ENCODE assay signal across 12 cellular contexts in the genomic region with DNA sequence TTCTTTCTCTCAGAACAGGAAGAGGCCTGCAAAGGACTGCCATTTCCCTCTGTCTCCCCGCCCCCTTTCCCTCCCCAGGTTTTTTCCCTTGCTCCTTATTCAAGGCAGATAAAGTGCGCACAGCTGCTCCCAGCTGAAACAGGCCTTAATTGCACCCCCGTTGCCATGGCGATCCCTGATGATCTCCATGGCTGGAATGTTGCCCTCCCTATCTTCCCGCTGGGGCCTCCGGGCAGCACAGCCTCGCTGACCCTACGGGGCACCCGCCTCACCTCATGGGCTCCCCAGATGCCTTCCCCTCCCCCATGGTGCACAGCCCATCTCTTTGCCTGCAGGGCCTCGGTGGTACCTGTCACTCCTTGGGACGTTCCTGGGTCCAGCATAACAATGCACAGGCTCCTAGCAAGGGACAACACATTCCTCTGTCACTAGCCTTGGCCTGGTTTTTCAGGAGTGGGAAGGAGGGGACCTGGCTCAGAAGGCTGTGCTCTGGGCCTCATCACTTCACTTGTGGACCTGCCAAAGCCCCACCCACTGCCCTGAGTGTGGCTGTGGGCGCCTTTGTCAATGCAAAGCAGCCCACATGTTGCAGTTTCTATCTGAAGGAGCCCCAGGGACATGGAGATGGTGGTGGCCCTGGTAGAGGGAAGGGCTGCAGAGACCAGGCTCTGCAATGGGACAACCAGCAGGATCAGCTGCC.
A peak's percentile ranks its signal among the peaks of the same experiment; 100 is the strongest.
DNase-seq lines count a peak whose midpoint lies in the region; ATAC-seq and TF ChIP-seq lines count a peak whose summit lies in the region.
"Had no signal": no experiment of that assay in that cellular context is flagged by ENCODE, and none has a peak within 500 bp of the region (broad histone marks: within the 10 kb centered on the region; RNA-seq: fewer than 3 reads in every experiment).

No MANE protein-coding gene starts in this region.

- H3K79me2 ChIP-seq in smooth muscle cell (ENCODE audit: low read depth): no peaks in the 10 kb centered on the region

- H3K9me3 ChIP-seq in heart right ventricle (no peaks in the 10 kb centered on the region), right atrium auricular region (no peaks in the 10 kb centered on the region), iPS DF 6.9 (ENCODE audit: control insufficient read depth, insufficient read depth, low read length) (no peaks in the 10 kb centered on the region), smooth muscle cell (replicated peaks; ENCODE audit: low read depth) (no peaks in the 10 kb centered on the region)
- H3K9me3 ChIP-seq in CD8-positive, alpha-beta T cell (ENCODE audit: low read length): no peaks in the 10 kb centered on the region
- H3K9me3 ChIP-seq: right lobe of liver had no signal

- peak in 6 of 8 donors; percentile 8 to 44 (median 36) for ATAC-seq in heart right ventricle
- ATAC-seq in GM18520 (IDR thresholded peaks at IDR 0.05; ENCODE audit: unreplicated experiment): no peak
- ATAC-seq in CD8-positive, alpha-beta T cell: no peak

- H3K4me3 Mint-ChIP-seq in CD8-positive, alpha-beta T cell: no peak overlapping the region
- H3K4me3 Mint-ChIP-seq: activated CD4-positive, alpha-beta T cell treated with anti-CD3 and anti-CD28 coated beads, Interleukin-2, amount 10 ng/mL, durations not matched to agents 24 days and 14 days; activated naive CD4-positive, alpha-beta T cell treated with anti-CD3 and anti-CD28 coated beads, Interleukin-2, amount 50 U/mL, for 24 hours had no signal

- H3K36me3 ChIP-seq in heart right ventricle: no peaks in the 10 kb centered on the region
- no peaks in the 10 kb centered on the region for H3K36me3 ChIP-seq in right atrium auricular region
- no peaks in the 10 kb centered on the region for H3K36me3 ChIP-seq in iPS DF 6.9 (ENCODE audit: control insufficient read depth, insufficient read depth, low read length)
- H3K36me3 ChIP-seq in smooth muscle cell (ENCODE audit: low read depth): no peaks in the 10 kb centered on the region
- H3K36me3 ChIP-seq in CD8-positive, alpha-beta T cell (ENCODE audit: insufficient read depth, low read length): no peaks in the 10 kb centered on the region
- H3K36me3 ChIP-seq: right lobe of liver had no signal

- no peaks in the 10 kb centered on the region for H3K36me3 Mint-ChIP-seq in CD8-positive, alpha-beta T cell
- H3K36me3 Mint-ChIP-seq: activated naive CD4-positive, alpha-beta T cell treated with anti-CD3 and anti-CD28 coated beads, Interleukin-2, amount 50 U/mL, for 24 hours had no signal

- peaks cover 3% of the 10 kb centered on the region for H3K27me3 Mint-ChIP-seq in CD8-positive, alpha-beta T cell (ENCODE audit: low read depth)
- H3K27me3 Mint-ChIP-seq: activated CD4-positive, alpha-beta T cell treated with anti-CD3 and anti-CD28 coated beads, Interleukin-2, amount 10 ng/mL, durations not matched to agents 24 days and 14 days; activated naive CD4-positive, alpha-beta T cell treated with anti-CD3 and anti-CD28 coated beads, Interleukin-2, amount 50 U/mL, for 24 hours had no signal

- H3K4me1 Mint-ChIP-seq in CD8-positive, alpha-beta T cell (ENCODE audit: low read depth): no peaks in the 10 kb centered on the region
- H3K4me1 Mint-ChIP-seq: activated CD4-positive, alpha-beta T cell treated with anti-CD3 and anti-CD28 coated beads, Interleukin-2, amount 10 ng/mL, durations not matched to agents 24 days and 14 days; activated naive CD4-positive, alpha-beta T cell treated with anti-CD3 and anti-CD28 coated beads, Interleukin-2, amount 50 U/mL, for 24 hours had no signal

- TF ChIP-seq CTCF in heart right ventricle (IDR thresholded peaks at IDR 0.05) (no peak), right atrium auricular region (IDR thresholded peaks at IDR 0.05) (no peak), smooth muscle cell (IDR thresholded peaks at IDR 0.05; ENCODE audit: borderline replicate concordance, insufficient read depth, poor library complexity, severe bottlenecking) (no peak)
- no peak for TF ChIP-seq CTCF in CD8-positive, alpha-beta T cell (IDR thresholded peaks at IDR 0.05)

- peaks cover 0 to 26% (median 0%) of the 10 kb centered on the region in 7 donors for H3K27me3 ChIP-seq in heart right ventricle
- H3K27me3 ChIP-seq in right atrium auricular region: no peaks in the 10 kb centered on the region
- no peaks in the 10 kb centered on the region for H3K27me3 ChIP-seq in iPS DF 6.9 (ENCODE audit: control insufficient read depth, insufficient read depth, low read length)
- no peaks in the 10 kb centered on the region for H3K27me3 ChIP-seq in smooth muscle cell (ENCODE audit: low read depth)
- H3K27me3 ChIP-seq in CD8-positive, alpha-beta T cell (ENCODE audit: insufficient read depth, low read length): no peaks in the 10 kb centered on the region
- H3K27me3 ChIP-seq: right lobe of liver had no signal

- H3K4me2 ChIP-seq in smooth muscle cell: peak overlapping the region; percentile 50

- H3K27ac ChIP-seq in heart right ventricle (no peak overlapping the region), right atrium auricular region (no peak overlapping the region), iPS DF 6.9 (ENCODE audit: low read length) (no peak overlapping the region), smooth muscle cell (ENCODE audit: low read depth) (no peak overlapping the region)
- no peak overlapping the region for H3K27ac ChIP-seq in CD8-positive, alpha-beta T cell (ENCODE audit: low read depth, low read length)
- H3K27ac ChIP-seq: right lobe of liver had no signal

- peak in 1 of 2 donors; percentile 11 for DNase-seq in heart right ventricle
- DNase-seq in right atrium auricular region (ENCODE audit: low spot score): no peak
- peak; percentile 68 for DNase-seq in NCI-H774 (lab: John Stamatoyannopoulos, UW)
- DNase-seq in iPS DF 6.9 (ENCODE audit: low read depth, low spot score): peak; percentile 31
- peak; percentile 10 for DNase-seq in smooth muscle cell (lab: John Stamatoyannopoulos, UW; ENCODE audit: unreplicated experiment)
- DNase-seq in SW480 (ENCODE audit: low spot score): no peak
- DNase-seq in CD8-positive, alpha-beta T cell: no peak
- DNase-seq: activated CD4-positive, alpha-beta T cell treated with anti-CD3 and anti-CD28 coated beads, Interleukin-2, amount 10 ng/mL, durations not matched to agents 24 days and 14 days; AML-193; right lobe of liver had no signal

- H4K20me1 ChIP-seq in smooth muscle cell (ENCODE audit: low read depth): no peaks in the 10 kb centered on the region

- WGBS in heart right ventricle, 2 donors: 34 to 38% methylated on average over 12 of the region's 12 CpGs
- WGBS in iPS DF 6.9 (ENCODE audit: insufficient coverage, insufficient read length): no CpG with 5 or more reads among the region's 12 CpGs
- 17% methylated on average over 12 of the region's 12 CpGs for WGBS in smooth muscle cell (ENCODE audit: low lambda C conversion rate)

- H3K27ac Mint-ChIP-seq in CD8-positive, alpha-beta T cell: no peak overlapping the region
- H3K27ac Mint-ChIP-seq: activated CD4-positive, alpha-beta T cell treated with anti-CD3 and anti-CD28 coated beads, Interleukin-2, amount 10 ng/mL, durations not matched to agents 24 days and 14 days; activated naive CD4-positive, alpha-beta T cell treated with anti-CD3 and anti-CD28 coated beads, Interleukin-2, amount 50 U/mL, for 24 hours had no signal

- intact Hi-C loops in heart right ventricle (cut with DNase I): no loop called here
- intact Hi-C loops in CD8-positive, alpha-beta T cell (cut with DNase I, micrococcal nuclease): no loop called here

- no peaks in the 10 kb centered on the region for H3K9me3 Mint-ChIP-seq in CD8-positive, alpha-beta T cell
- H3K9me3 Mint-ChIP-seq: activated CD4-positive, alpha-beta T cell treated with anti-CD3 and anti-CD28 coated beads, Interleukin-2, amount 10 ng/mL, durations not matched to agents 24 days and 14 days; activated naive CD4-positive, alpha-beta T cell treated with anti-CD3 and anti-CD28 coated beads, Interleukin-2, amount 50 U/mL, for 24 hours had no signal

- peaks cover 0 to 16% (median 0%) of the 10 kb centered on the region in 9 donors for H3K4me1 ChIP-seq in heart right ventricle
- peaks cover 0 to 9% of the 10 kb centered on the region in 2 donors for H3K4me1 ChIP-seq in right atrium auricular region
- peaks cover 9% of the 10 kb centered on the region for H3K4me1 ChIP-seq in iPS DF 6.9 (ENCODE audit: control insufficient read depth, insufficient read depth, low read length)
- peaks cover 12% of the 10 kb centered on the region for H3K4me1 ChIP-seq in smooth muscle cell (ENCODE audit: low read depth)
- H3K4me1 ChIP-seq in CD8-positive, alpha-beta T cell (ENCODE audit: insufficient read depth, low read length): no peaks in the 10 kb centered on the region
- H3K4me1 ChIP-seq: right lobe of liver had no signal

- POLR2A ChIA-PET in CD8-positive, alpha-beta T cell (lab: Charles Lee): no interaction called here

- H3F3A ChIP-seq in smooth muscle cell (ENCODE audit: low read depth): no peaks in the 10 kb centered on the region

- H2AFZ ChIP-seq in smooth muscle cell (ENCODE audit: low read depth): no peak overlapping the region

- H3K4me3 ChIP-seq in heart right ventricle (no peak overlapping the region), right atrium auricular region (no peak overlapping the region), iPS DF 6.9 (ENCODE audit: low read length) (no peak overlapping the region), smooth muscle cell (no peak overlapping the region)
- H3K4me3 ChIP-seq in CD8-positive, alpha-beta T cell (ENCODE audit: low read depth, low read length): no peak overlapping the region
- H3K4me3 ChIP-seq: right lobe of liver had no signal

- CTCF ChIA-PET in CD8-positive, alpha-beta T cell (lab: Charles Lee): no interaction called here

- H3K9ac ChIP-seq in smooth muscle cell (ENCODE audit: low read depth): no peak overlapping the region

Comparison
In these comparisons a context has a peak if more than half of its experiments do, and no peak if none do; other contexts are left out.
1. ATAC-seq: peak in heart right ventricle (6 of 8); none in GM18520 (single experiment) and CD8-positive, alpha-beta T cell (single experiment).
2. DNase-seq: peak in NCI-H774 (single experiment), iPS DF 6.9 (single experiment) and smooth muscle cell (single experiment); none in right atrium auricular region (single experiment), SW480 (single experiment) and CD8-positive, alpha-beta T cell (0 of 7).